In the genomic region with DNA sequence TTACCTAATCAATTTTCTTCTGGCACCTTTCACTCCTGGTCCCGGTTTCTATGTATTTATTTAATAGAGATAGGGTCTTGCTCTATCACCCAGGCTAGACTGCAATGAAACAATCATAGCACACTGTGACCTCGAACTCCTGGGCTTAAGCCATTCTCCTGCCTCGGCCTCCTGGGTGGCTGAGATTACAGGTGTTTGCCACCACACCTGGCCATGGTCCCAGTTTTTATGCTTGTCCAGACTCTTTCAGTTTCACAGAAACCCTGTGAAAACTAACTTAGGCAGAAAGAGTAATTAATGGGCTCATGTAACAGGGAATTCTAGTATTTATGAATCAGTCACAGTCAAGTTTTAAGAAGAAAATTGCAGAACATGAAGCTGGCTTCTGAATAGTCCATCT, we compare ENCODE assay signal across 17 cellular contexts. TPM values are rescaled to one million over a fixed set of nuclear protein-coding genes. Genes with fewer than 3 reads are reported as not detected.
DNase-seq lines count a peak whose midpoint lies in the region; ATAC-seq and TF ChIP-seq lines count a peak whose summit lies in the region.
"Had no signal": no experiment of that assay in that cellular context is flagged by ENCODE, and none has a peak within 500 bp of the region (broad histone marks: within the 10 kb centered on the region; RNA-seq: fewer than 3 reads in every experiment).

No MANE protein-coding gene starts in this region.

- H3K4me3 Mint-ChIP-seq in MCF 10A (ENCODE audit: unreplicated experiment), result no peak overlapping the region
- no peak overlapping the region for H3K4me3 Mint-ChIP-seq in mesothelial cell of epicardium
- no peak overlapping the region for H3K4me3 Mint-ChIP-seq in stimulated activated effector memory CD8-positive, alpha-beta T cell treated with anti-CD3 and anti-CD28 coated beads, Interleukin-12 subunit alpha, Interleukin-12 subunit beta, amount 100 ng/mL, for 72 hours
- H3K4me3 Mint-ChIP-seq in activated CD4-positive, alpha-beta T cell treated with anti-CD3 and anti-CD28 coated beads for 36 hours, result no peak overlapping the region

- H3K79me2 ChIP-seq in mammary epithelial cell (ENCODE audit: insufficient read depth, low read length), result no peaks in the 10 kb centered on the region

- H3K9me3 Mint-ChIP-seq in MCF 10A (ENCODE audit: unreplicated experiment), result no peaks in the 10 kb centered on the region
- H3K9me3 Mint-ChIP-seq in mesothelial cell of epicardium, result peaks cover 10% of the 10 kb centered on the region
- H3K9me3 Mint-ChIP-seq in stimulated activated effector memory CD8-positive, alpha-beta T cell treated with anti-CD3 and anti-CD28 coated beads, Interleukin-12 subunit alpha, Interleukin-12 subunit beta, amount 100 ng/mL, for 72 hours, result peaks cover 4% of the 10 kb centered on the region
- H3K9me3 Mint-ChIP-seq in activated CD4-positive, alpha-beta T cell treated with anti-CD3 and anti-CD28 coated beads for 36 hours (ENCODE audit: low read depth), result peaks cover 4% of the 10 kb centered on the region

- CTCF ChIA-PET in MCF 10A (lab: Yijun Ruan, JAX), result interaction anchor here (1.8 kb wide), 1 partner anchor 140 kb away, joined by 8 read pairs; no protein-coding TSS in a partner anchor
- CTCF ChIA-PET in mammary epithelial cell (lab: Charles Lee; ENCODE audit: low non-redundant PET), result no interaction called here
- CTCF ChIA-PET in activated CD4-positive, alpha-beta T cell treated with anti-CD3 and anti-CD28 coated beads for 36 hours (lab: Charles Lee), result no interaction called here

- no peaks in the 10 kb centered on the region for H4K20me1 ChIP-seq in mammary epithelial cell (ENCODE audit: insufficient read depth, low read length)

- intact Hi-C loops in MCF 10A (cut with micrococcal nuclease), result no loop called here
- intact Hi-C loops in mammary epithelial cell (cut with micrococcal nuclease), result no loop called here
- intact Hi-C loops in activated CD4-positive, alpha-beta T cell treated with anti-CD3 and anti-CD28 coated beads for 36 hours (cut with DNase I, micrococcal nuclease), result no loop called here

- H3K9ac ChIP-seq in mammary epithelial cell (ENCODE audit: insufficient read depth, low read length), result no peak overlapping the region

- DNase-seq in MCF 10A (ENCODE audit: unreplicated experiment) (peak; percentile 11), mammary epithelial cell (no peak), WERI-Rb-1 (no peak), mesothelial cell of epicardium (ENCODE audit: low spot score in 2 of 2, unreplicated experiment in 2 of 2) (no peak), NCI-H2196 (lab: John Stamatoyannopoulos, UW; ENCODE audit: unreplicated experiment) (no peak), SKM-1 treated with dmso at 0.1 percent for 144 hours (lab: John Stamatoyannopoulos, UW; ENCODE audit: unreplicated experiment) (no peak)
- DNase-seq in stimulated activated effector memory CD8-positive, alpha-beta T cell treated with anti-CD3 and anti-CD28 coated beads, Interleukin-12 subunit alpha, Interleukin-12 subunit beta, amount 100 ng/mL, for 72 hours (ENCODE audit: low spot score in 2 of 2), result no peak
- no peak for DNase-seq in activated CD4-positive, alpha-beta T cell treated with anti-CD3 and anti-CD28 coated beads for 36 hours
- DNase-seq: DMS53, H7, NCI-H1105 treated with DMSO at 0.1 percent for 48 hours, NCI-H2029 treated with DMSO at 0.1 percent for 48 hours, NCI-H345, NCI-H524 treated with DMSO at 0.1 percent for 48 hours, SHP77 had no signal

- no peaks in the 10 kb centered on the region for H3K36me3 Mint-ChIP-seq in MCF 10A (ENCODE audit: insufficient read depth, unreplicated experiment)
- peaks cover 5% of the 10 kb centered on the region for H3K36me3 Mint-ChIP-seq in mesothelial cell of epicardium
- no peaks in the 10 kb centered on the region for H3K36me3 Mint-ChIP-seq in stimulated activated effector memory CD8-positive, alpha-beta T cell treated with anti-CD3 and anti-CD28 coated beads, Interleukin-12 subunit alpha, Interleukin-12 subunit beta, amount 100 ng/mL, for 72 hours
- H3K36me3 Mint-ChIP-seq in activated CD4-positive, alpha-beta T cell treated with anti-CD3 and anti-CD28 coated beads for 36 hours (ENCODE audit: low read depth), result no peaks in the 10 kb centered on the region

- H3K27me3 ChIP-seq in mammary epithelial cell (ENCODE audit: insufficient read depth, low read length), result no peaks in the 10 kb centered on the region
- no peaks in the 10 kb centered on the region for H3K27me3 ChIP-seq in WERI-Rb-1 (ENCODE audit: insufficient read depth, low read depth, severe bottlenecking)

- TF ChIP-seq CTCF in MCF 10A (IDR thresholded peaks at IDR 0.05; ENCODE audit: unreplicated experiment) (no peak), mammary epithelial cell (conservative IDR thresholded peaks at IDR 0.05 in 1 of 2, IDR thresholded peaks at IDR 0.05 in 1 of 2; ENCODE audit: extremely low read depth in 1 of 2, insufficient read depth in 1 of 2, low read depth in 1 of 2, low read length in 2 of 2) (no peak), WERI-Rb-1 (IDR thresholded peaks at IDR 0.05; ENCODE audit: low read depth, low read length) (no peak), mesothelial cell of epicardium (IDR thresholded peaks at IDR 0.05; ENCODE audit: unreplicated experiment) (no peak)

- ATAC-seq in stimulated activated effector memory CD8-positive, alpha-beta T cell treated with anti-CD3 and anti-CD28 coated beads, Interleukin-12 subunit alpha, Interleukin-12 subunit beta, amount 100 ng/mL, for 72 hours, result no peak
- ATAC-seq in activated CD4-positive, alpha-beta T cell treated with anti-CD3 and anti-CD28 coated beads for 36 hours, result no peak
- ATAC-seq: K562 had no signal

- POLR2A ChIA-PET in MCF 10A (lab: Yijun Ruan, JAX), result interaction anchor here (1.2 kb wide), 1 partner anchor 13 kb away, joined by 3 read pairs; no protein-coding TSS in a partner anchor
- POLR2A ChIA-PET in activated CD4-positive, alpha-beta T cell treated with anti-CD3 and anti-CD28 coated beads for 36 hours (lab: Charles Lee), result no interaction called here

- H3K36me3 ChIP-seq in mammary epithelial cell (ENCODE audit: insufficient read depth, low read length) (no peaks in the 10 kb centered on the region), WERI-Rb-1 (no peaks in the 10 kb centered on the region)

- H3K27ac Mint-ChIP-seq in MCF 10A (ENCODE audit: low read depth, unreplicated experiment) (no peak overlapping the region), mesothelial cell of epicardium (peak overlapping the region; percentile 76)
- no peak overlapping the region for H3K27ac Mint-ChIP-seq in stimulated activated effector memory CD8-positive, alpha-beta T cell treated with anti-CD3 and anti-CD28 coated beads, Interleukin-12 subunit alpha, Interleukin-12 subunit beta, amount 100 ng/mL, for 72 hours
- no peak overlapping the region for H3K27ac Mint-ChIP-seq in activated CD4-positive, alpha-beta T cell treated with anti-CD3 and anti-CD28 coated beads for 36 hours

- H3K4me3 ChIP-seq in mammary epithelial cell (replicated peaks in 1 of 3; ENCODE audit: insufficient read depth in 1 of 3, low read depth in 2 of 3, low read length in 3 of 3), result no peak overlapping the region
- no peak overlapping the region for H3K4me3 ChIP-seq in WERI-Rb-1 (ENCODE audit: low read depth, low read length)
- H3K4me3 ChIP-seq: K562 had no signal

- H3K4me1 ChIP-seq in mammary epithelial cell (ENCODE audit: insufficient read depth, low read length), result peaks cover 45% of the 10 kb centered on the region

- H3K9me3 ChIP-seq in mammary epithelial cell (replicated peaks; ENCODE audit: insufficient read depth, low read length), result no peaks in the 10 kb centered on the region
- H3K9me3 ChIP-seq in WERI-Rb-1 (ENCODE audit: severe bottlenecking), result peaks cover 8% of the 10 kb centered on the region

- in situ Hi-C loops in mammary epithelial cell (cut with MboI; ENCODE audit: low sequenced_read_pairs in 2 of 2), result loop anchor here in 1 of 2 donors (10.0 kb wide), 1 partner anchor 69 kb away; no protein-coding TSS in a partner anchor

- H3K4me1 Mint-ChIP-seq in MCF 10A (ENCODE audit: insufficient read depth, unreplicated experiment), result peaks cover 12% of the 10 kb centered on the region
- peaks cover 55% of the 10 kb centered on the region for H3K4me1 Mint-ChIP-seq in mesothelial cell of epicardium
- H3K4me1 Mint-ChIP-seq in stimulated activated effector memory CD8-positive, alpha-beta T cell treated with anti-CD3 and anti-CD28 coated beads, Interleukin-12 subunit alpha, Interleukin-12 subunit beta, amount 100 ng/mL, for 72 hours, result peaks cover 12% of the 10 kb centered on the region
- peaks cover 21% of the 10 kb centered on the region for H3K4me1 Mint-ChIP-seq in activated CD4-positive, alpha-beta T cell treated with anti-CD3 and anti-CD28 coated beads for 36 hours

- 100% methylated on average over 3 of the region's 3 CpGs for WGBS in mammary epithelial cell (ENCODE audit: low coverage, missing lambda C conversion rate)

- H2AFZ ChIP-seq in mammary epithelial cell (ENCODE audit: low read depth, low read length), result no peak overlapping the region

- H3K4me2 ChIP-seq in mammary epithelial cell (ENCODE audit: insufficient read depth, low read depth, low read length), result no peak overlapping the region

- H3K27me3 Mint-ChIP-seq in MCF 10A (ENCODE audit: insufficient read depth, unreplicated experiment) (no peaks in the 10 kb centered on the region), mesothelial cell of epicardium (ENCODE audit: low read depth) (no peaks in the 10 kb centered on the region)
- H3K27me3 Mint-ChIP-seq in activated CD4-positive, alpha-beta T cell treated with anti-CD3 and anti-CD28 coated beads for 36 hours, result no peaks in the 10 kb centered on the region

- H3K27ac ChIP-seq in mammary epithelial cell (ENCODE audit: insufficient read depth, low read depth, low read length), result no peak overlapping the region
- H3K27ac ChIP-seq in WERI-Rb-1, result peak overlapping the region; percentile 24
- H3K27ac ChIP-seq: C4-2B had no signal

- dilution Hi-C loops in mammary epithelial cell (cut with HindIII; ENCODE audit: low sequenced_read_pairs), result no loop called here

- BruUV-seq in MCF 10A (replicated peaks; lab: Mats Ljungman, UMichigan) (no TSS peak), mammary epithelial cell (replicated peaks; lab: Mats Ljungman, UMichigan) (no TSS peak)

RNA-seq across cellular contexts. Expression of a gene that starts 9.0 kb away (rescaled TPM):
- total RNA-seq in MCF 10A (2022) (200 and 215 TPM in 2 replicates), mammary epithelial cell (100 to 1,000 TPM; 114 to 189 TPM), mesothelial cell of epicardium (85.4 to 92.1 TPM (median 88.4 TPM) in 3 replicates)
- polyA plus RNA-seq in mammary epithelial cell, result 77.9 TPM
- 128 TPM for polyA minus RNA-seq in mammary epithelial cell
- total RNA-seq in activated CD4-positive, alpha-beta T cell treated with anti-CD3 and anti-CD28 coated beads for 36 hours, result 100 to 1,000 TPM; 146 to 173 TPM
